ENCODE assay signal across 21 cellular contexts in the genomic region with DNA sequence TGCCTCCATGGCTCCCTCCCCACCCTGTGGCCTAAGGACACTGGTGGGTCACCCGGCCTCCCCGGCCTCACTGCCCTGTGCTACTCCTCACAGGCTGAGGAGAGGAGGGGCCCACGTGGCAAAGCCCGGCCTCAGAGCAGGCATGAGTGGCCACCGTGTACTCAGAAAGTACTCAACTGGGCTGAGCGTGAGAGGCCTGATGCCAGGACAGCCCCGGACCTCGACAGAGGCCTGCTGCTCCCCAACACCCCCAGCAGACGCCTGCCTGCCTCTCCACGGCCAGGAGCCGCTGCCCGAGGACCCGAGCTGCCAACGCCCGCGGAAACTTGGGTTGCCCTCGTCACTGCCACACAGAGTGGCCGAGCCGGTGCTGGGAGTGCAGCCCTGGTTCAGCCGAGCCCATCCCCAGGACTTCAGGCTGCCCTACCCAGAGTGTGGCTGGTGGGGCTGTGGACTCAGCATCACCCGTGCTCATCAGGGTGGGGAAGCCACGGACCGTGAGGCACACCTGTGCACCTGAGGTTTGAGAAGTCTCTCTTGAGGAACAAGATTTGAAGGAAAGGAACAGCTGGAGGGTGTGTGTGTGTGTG.
"Had no signal": no experiment of that assay in that cellular context is flagged by ENCODE, and none has a peak within 500 bp of the region (broad histone marks: within the 10 kb centered on the region; RNA-seq: fewer than 3 reads in every experiment).

No MANE protein-coding gene starts in this region.

- H3K4me3 ChIP-seq: coronary artery, dorsolateral prefrontal cortex, heart left ventricle, lung, smooth muscle cell, testis, transverse colon had no signal

- DNase-seq: central memory CD4-positive, alpha-beta T cell; dorsolateral prefrontal cortex; effector CD8-positive, alpha-beta T cell; foreskin melanocyte; heart left ventricle; hippocampal formation; kidney glomerular epithelial cell; mesendoderm; naive B cell; stimulated activated CD4-positive, alpha-beta T cell treated with anti-CD3 and anti-CD28 coated beads, Interleukin-4, amount 100 ng/mL, for 1 hour; stimulated activated CD8-positive, alpha-beta memory T cell treated with anti-CD3 and anti-CD28 coated beads, Interleukin-4, amount 100 ng/mL, for 48 hours; stimulated activated naive CD8-positive, alpha-beta T cell treated with anti-CD3 and anti-CD28 coated beads, Interleukin-15, amount 100 ng/mL, for 72 hours; testis; transverse colon had no signal

- H3K27ac Mint-ChIP-seq: nephron; stimulated activated effector memory CD8-positive, alpha-beta T cell treated with anti-CD3 and anti-CD28 coated beads, Interleukin-12 subunit alpha, Interleukin-12 subunit beta, amount 100 ng/mL, for 72 hours had no signal

- H3K4me3 Mint-ChIP-seq: naive B cell; nephron; stimulated activated effector memory CD8-positive, alpha-beta T cell treated with anti-CD3 and anti-CD28 coated beads, Interleukin-12 subunit alpha, Interleukin-12 subunit beta, amount 100 ng/mL, for 72 hours; stimulated activated naive CD8-positive, alpha-beta T cell treated with anti-CD3 and anti-CD28 coated beads, Interleukin-15, amount 100 ng/mL, for 72 hours had no signal

- H3K27me3 ChIP-seq: dorsolateral prefrontal cortex, heart left ventricle, neutrophil, testis, transverse colon had no signal

- H3K4me1 Mint-ChIP-seq: stimulated activated naive CD8-positive, alpha-beta T cell treated with anti-CD3 and anti-CD28 coated beads, Interleukin-15, amount 100 ng/mL, for 72 hours had no signal

- ATAC-seq: heart left ventricle; left lobe of liver; stimulated activated effector memory CD8-positive, alpha-beta T cell treated with anti-CD3 and anti-CD28 coated beads, Interleukin-12 subunit alpha, Interleukin-12 subunit beta, amount 100 ng/mL, for 72 hours; stimulated activated naive CD8-positive, alpha-beta T cell treated with anti-CD3 and anti-CD28 coated beads, Interleukin-15, amount 100 ng/mL, for 72 hours had no signal

- H3K27ac ChIP-seq: coronary artery, heart left ventricle, neutrophil, testis had no signal

- H3K36me3 ChIP-seq: heart left ventricle, neutrophil, transverse colon had no signal

- H3K9me3 Mint-ChIP-seq: nephron; stimulated activated effector memory CD8-positive, alpha-beta T cell treated with anti-CD3 and anti-CD28 coated beads, Interleukin-12 subunit alpha, Interleukin-12 subunit beta, amount 100 ng/mL, for 72 hours had no signal

- H3K9me3 ChIP-seq: heart left ventricle, neutrophil, testis, transverse colon had no signal

- H3K27me3 Mint-ChIP-seq: naive B cell; stimulated activated naive CD8-positive, alpha-beta T cell treated with anti-CD3 and anti-CD28 coated beads, Interleukin-15, amount 100 ng/mL, for 72 hours had no signal
